In genomic region chr20:59955131-59955796, GRCh38 we compare ENCODE assay signal across 1 cellular context.
TF ChIP-seq lines count a peak whose summit lies in the region.

No MANE protein-coding gene starts in this region.

TF ChIP-seq in K562, 482 proteins besides CTCF, POLR2A, EP300 and RAD21:
- no peak for TF ChIP-seq CEBPG (CRISPR knock-in tag; IDR thresholded peaks at IDR 0.05)
- peak in 1 of 2 experiments; percentile 54; a peak in 2 of 4 replicates for TF ChIP-seq CEBPG (tag; conservative IDR thresholded peaks at IDR 0.05 in 1 of 2, IDR thresholded peaks at IDR 0.05 in 1 of 2)
- TF ChIP-seq CEBPB (tag; IDR thresholded peaks at IDR 0.05) = peak; percentile 68
- TF ChIP-seq ZNF586 (CRISPR knock-in tag; conservative IDR thresholded peaks at IDR 0.05) = no peak
- TF ChIP-seq TEAD2 (tag; IDR thresholded peaks at IDR 0.05) = no peak
- no peak for TF ChIP-seq CREB5 (CRISPR knock-in tag; IDR thresholded peaks at IDR 0.05)
- peak; percentile 31; the same call in 1 of the 2 replicates for TF ChIP-seq PKNOX1 (IDR thresholded peaks at IDR 0.05)
- peak; percentile 63 for TF ChIP-seq ATF3 (IDR thresholded peaks at IDR 0.05)
- TF ChIP-seq ATF3 (CRISPR knock-in tag; conservative IDR thresholded peaks at IDR 0.05) = no peak
- TF ChIP-seq GATA2 (CRISPR knock-in tag; IDR thresholded peaks at IDR 0.05) = peak; percentile 75
- TF ChIP-seq MEIS2 (IDR thresholded peaks at IDR 0.05; ENCODE audit: partially characterized antibody) = peak; percentile 30
TF ChIP-seq in K562: peak in this region for 6.
